In genomic region chr5:160621503-160621902, GRCh38 we compare ENCODE assay signal across 22 cellular contexts.
"Had no signal": no experiment of that assay in that cellular context is flagged by ENCODE, and none has a peak within 500 bp of the region (broad histone marks: within the 10 kb centered on the region; RNA-seq: fewer than 3 reads in every experiment).

No MANE protein-coding gene starts in this region.

- H3K36me3 Mint-ChIP-seq: activated naive CD8-positive, alpha-beta T cell treated with anti-CD3 and anti-CD28 coated beads for 36 hours; natural killer cell treated with Interleukin-12 subunit alpha and Interleukin-12 subunit beta and Interleukin-15 and Interleukin-18, amount 100 ng/mL, for 72 hours had no signal

- H3K4me1 Mint-ChIP-seq: activated B cell treated with CpG ODN at 0.5 μM for 24 hours; activated CD4-positive, alpha-beta T cell treated with anti-CD3 and anti-CD28 coated beads for 36 hours; activated naive CD8-positive, alpha-beta T cell treated with anti-CD3 and anti-CD28 coated beads for 36 hours; central memory CD8-positive, alpha-beta T cell had no signal

- H3K9me3 ChIP-seq: breast epithelium, esophagus muscularis mucosa, heart left ventricle, left ventricle myocardium inferior, spleen, upper lobe of right lung had no signal

- H3K9me3 Mint-ChIP-seq: activated B cell treated with CpG ODN at 0.5 μM for 24 hours; activated naive CD8-positive, alpha-beta T cell treated with anti-CD3 and anti-CD28 coated beads for 36 hours; central memory CD8-positive, alpha-beta T cell; T-helper 1 cell treated with Interleukin-12 subunit alpha and Interleukin-12 subunit beta and Interleukin-4 antibody, amounts not matched to agents 30 μg/mL and 1 μg/mL, for 36 hours had no signal

- H3K4me3 ChIP-seq: breast epithelium, esophagus muscularis mucosa, heart left ventricle, left ventricle myocardium inferior, spleen, upper lobe of right lung had no signal

- ATAC-seq: activated CD4-positive, alpha-beta T cell treated with anti-CD3 and anti-CD28 coated beads for 36 hours; heart left ventricle; natural killer cell treated with Interleukin-12 subunit alpha and Interleukin-12 subunit beta and Interleukin-15 and Interleukin-18, amount 100 ng/mL, for 72 hours; upper lobe of right lung had no signal

- H3K4me1 ChIP-seq: breast epithelium, esophagus muscularis mucosa, heart left ventricle, left ventricle myocardium inferior, spleen, upper lobe of right lung had no signal

- H3K4me3 Mint-ChIP-seq: activated B cell treated with CpG ODN at 0.5 μM for 24 hours; activated CD4-positive, alpha-beta T cell treated with anti-CD3 and anti-CD28 coated beads for 36 hours; activated naive CD8-positive, alpha-beta T cell treated with anti-CD3 and anti-CD28 coated beads for 36 hours; central memory CD8-positive, alpha-beta T cell; natural killer cell treated with Interleukin-12 subunit alpha and Interleukin-12 subunit beta and Interleukin-15 and Interleukin-18, amount 100 ng/mL, for 72 hours; T-helper 1 cell treated with Interleukin-12 subunit alpha and Interleukin-12 subunit beta and Interleukin-4 antibody, amounts not matched to agents 30 μg/mL and 1 μg/mL, for 36 hours had no signal

- H3K27ac Mint-ChIP-seq: activated B cell treated with CpG ODN at 0.5 μM for 24 hours; activated CD4-positive, alpha-beta T cell treated with anti-CD3 and anti-CD28 coated beads for 36 hours; activated naive CD8-positive, alpha-beta T cell treated with anti-CD3 and anti-CD28 coated beads for 36 hours; natural killer cell treated with Interleukin-12 subunit alpha and Interleukin-12 subunit beta and Interleukin-15 and Interleukin-18, amount 100 ng/mL, for 72 hours; progenitor cell of endocrine pancreas; T-helper 1 cell treated with Interleukin-12 subunit alpha and Interleukin-12 subunit beta and Interleukin-4 antibody, amounts not matched to agents 30 μg/mL and 1 μg/mL, for 36 hours had no signal

- H3K27me3 Mint-ChIP-seq: activated naive CD8-positive, alpha-beta T cell treated with anti-CD3 and anti-CD28 coated beads for 36 hours had no signal

- DNase-seq: activated B cell treated with CpG ODN at 0.5 μM for 24 hours; activated CD4-positive, alpha-beta T cell treated with anti-CD3 and anti-CD28 coated beads for 36 hours; activated CD4-positive, alpha-beta T cell treated with anti-CD3 and anti-CD28 coated beads, Interleukin-2, amount 50 U/mL, for 48 hours; activated naive CD4-positive, alpha-beta T cell treated with Interleukin-2 at 50 U/mL for 16 hours; activated naive CD8-positive, alpha-beta T cell treated with anti-CD3 and anti-CD28 coated beads for 36 hours; activated T-cell treated with anti-CD3 and anti-CD28 coated beads, Interleukin-2, amount 50 U/mL, for 48 hours; effector memory CD4-positive, alpha-beta T cell; heart left ventricle; kidney; left ventricle myocardium inferior; midbrain; spleen; stimulated activated CD4-positive, alpha-beta T cell treated with anti-CD3 and anti-CD28 coated beads, Interleukin-4, amount 100 ng/mL, for 1 hour; stimulated activated naive CD4-positive, alpha-beta T cell treated with Interleukin-2 at 50 U/mL for 16 hours; T1000; upper lobe of right lung had no signal

- H3K27me3 ChIP-seq: breast epithelium, esophagus muscularis mucosa, spleen, upper lobe of right lung had no signal

- H3K36me3 ChIP-seq: breast epithelium, esophagus muscularis mucosa, heart left ventricle, left ventricle myocardium inferior, spleen, upper lobe of right lung had no signal

- H3K27ac ChIP-seq: breast epithelium, esophagus muscularis mucosa, heart left ventricle, left ventricle myocardium inferior, spleen, upper lobe of right lung had no signal
